ENCODE assay signal across 1 cellular context in the genomic region with DNA sequence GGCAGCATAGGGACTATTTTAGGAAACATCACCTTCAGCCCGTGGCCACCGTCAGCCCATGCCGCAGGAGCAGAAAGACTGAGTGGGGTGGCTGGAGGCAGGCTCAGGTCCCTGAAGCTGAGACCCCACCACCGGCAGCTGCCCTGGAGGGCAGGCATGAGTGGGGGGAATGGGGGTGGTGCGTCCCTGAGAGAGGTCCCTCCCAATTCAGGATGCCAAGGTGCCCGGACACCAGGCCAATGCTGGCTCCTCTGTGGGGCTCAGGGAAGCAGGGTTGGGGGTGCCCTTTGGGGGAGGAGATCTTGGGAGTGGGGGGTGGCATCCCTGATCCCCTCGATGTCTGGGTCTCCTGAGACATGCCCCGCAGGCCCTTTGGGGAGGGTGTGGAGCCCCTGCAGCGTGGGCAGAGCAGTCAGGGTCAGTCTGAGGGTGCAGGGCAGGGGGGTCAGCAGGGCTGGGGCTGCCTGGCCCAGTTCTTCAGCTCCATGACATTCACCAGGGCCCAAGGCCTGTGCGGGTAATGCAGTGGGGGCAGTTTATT.
TF ChIP-seq lines count a peak whose summit lies in the region.

No MANE protein-coding gene starts in this region.

TF ChIP-seq in HepG2, 621 proteins besides CTCF, POLR2A, EP300 and RAD21 (continued from another document):
- TF ChIP-seq ZNF407 (CRISPR knock-in tag; IDR thresholded peaks at IDR 0.05; ENCODE audit: not compliant biosample characterization): no peak
